ENCODE assay signal across 26 cellular contexts in genomic region chr6:65570340-65570739, GRCh38.
"Had no signal": no experiment of that assay in that cellular context is flagged by ENCODE, and none has a peak within 500 bp of the region (broad histone marks: within the 10 kb centered on the region; RNA-seq: fewer than 3 reads in every experiment).

No MANE protein-coding gene starts in this region.

- H3K27ac ChIP-seq: epithelial cell of prostate, esophagus muscularis mucosa, gastrocnemius medialis, heart right ventricle, left ventricle myocardium inferior, lower lobe of right lung, neutrophil, psoas muscle, right lobe of liver, suprapubic skin, thyroid gland had no signal

- H3K36me3 Mint-ChIP-seq: naive B cell; stimulated activated effector memory CD8-positive, alpha-beta T cell treated with anti-CD3 and anti-CD28 coated beads, Interleukin-12 subunit alpha, Interleukin-12 subunit beta, amount 100 ng/mL, for 72 hours; type B pancreatic cell had no signal

- ATAC-seq: effector memory CD8-positive, alpha-beta T cell; gastrocnemius medialis; heart right ventricle; lower lobe of right lung; psoas muscle; right lobe of liver; stimulated activated effector memory CD8-positive, alpha-beta T cell treated with anti-CD3 and anti-CD28 coated beads, Interleukin-12 subunit alpha, Interleukin-12 subunit beta, amount 100 ng/mL, for 72 hours; stimulated activated naive CD8-positive, alpha-beta T cell treated with anti-CD3 and anti-CD28 coated beads, Interleukin-15, Interleukin-2, amounts not matched to agents 100 U/mL and 50 U/mL, for 24 hours had no signal

- H3K9me3 Mint-ChIP-seq: nephron progenitor cell, type B pancreatic cell had no signal

- DNase-seq: effector memory CD8-positive, alpha-beta T cell; gastrocnemius medialis; heart right ventricle; hypothalamus; immature natural killer cell; left ventricle myocardium inferior; lower lobe of right lung; mesenchymal stem cell; naive B cell; nephron progenitor cell; psoas muscle; retina; right lobe of liver; stimulated activated CD4-positive, alpha-beta T cell treated with anti-CD3 and anti-CD28 coated beads, Interleukin-4, amount 100 ng/mL, for 1 hour; stimulated activated CD8-positive, alpha-beta memory T cell treated with anti-CD3 and anti-CD28 coated beads, Interleukin-4, amount 100 ng/mL, for 48 hours; stimulated activated naive CD8-positive, alpha-beta T cell treated with anti-CD3 and anti-CD28 coated beads, Interleukin-15, Interleukin-2, amounts not matched to agents 100 U/mL and 50 U/mL, for 24 hours; thyroid gland had no signal

- H3K4me1 Mint-ChIP-seq: immature natural killer cell; naive B cell; nephron progenitor cell; stimulated activated effector memory CD8-positive, alpha-beta T cell treated with anti-CD3 and anti-CD28 coated beads, Interleukin-12 subunit alpha, Interleukin-12 subunit beta, amount 100 ng/mL, for 72 hours had no signal

- FAIRE-seq: keratinocyte, urothelium cell line had no signal

- H3K4me3 ChIP-seq: esophagus muscularis mucosa, gastrocnemius medialis, heart right ventricle, left ventricle myocardium inferior, lower lobe of right lung, psoas muscle, right lobe of liver, suprapubic skin, thyroid gland had no signal

- H3K4me3 Mint-ChIP-seq: dendritic cell treated with granulocyte-macrophage colony-stimulating factor and Interleukin-4, amounts not matched to agents 40 ng/mL and 50 ng/mL, for 4 days; effector memory CD8-positive, alpha-beta T cell; immature natural killer cell; naive B cell; nephron progenitor cell; stimulated activated effector memory CD8-positive, alpha-beta T cell treated with anti-CD3 and anti-CD28 coated beads, Interleukin-12 subunit alpha, Interleukin-12 subunit beta, amount 100 ng/mL, for 72 hours; type B pancreatic cell had no signal

- H3K9me3 ChIP-seq: esophagus muscularis mucosa, gastrocnemius medialis, lower lobe of right lung, neutrophil, psoas muscle, right lobe of liver, suprapubic skin, thyroid gland had no signal

- H3K27me3 Mint-ChIP-seq: dendritic cell treated with granulocyte-macrophage colony-stimulating factor and Interleukin-4, amounts not matched to agents 40 ng/mL and 50 ng/mL, for 4 days; effector memory CD8-positive, alpha-beta T cell; naive B cell; type B pancreatic cell had no signal

- H3K4me1 ChIP-seq: esophagus muscularis mucosa, gastrocnemius medialis, heart right ventricle, left ventricle myocardium inferior, lower lobe of right lung, psoas muscle, right lobe of liver, suprapubic skin, thyroid gland had no signal

- H3K27ac Mint-ChIP-seq: dendritic cell treated with granulocyte-macrophage colony-stimulating factor and Interleukin-4, amounts not matched to agents 40 ng/mL and 50 ng/mL, for 4 days; effector memory CD8-positive, alpha-beta T cell; immature natural killer cell; nephron progenitor cell; stimulated activated effector memory CD8-positive, alpha-beta T cell treated with anti-CD3 and anti-CD28 coated beads, Interleukin-12 subunit alpha, Interleukin-12 subunit beta, amount 100 ng/mL, for 72 hours; type B pancreatic cell had no signal

- H3K27me3 ChIP-seq: esophagus muscularis mucosa, gastrocnemius medialis, heart right ventricle, neutrophil, right lobe of liver, suprapubic skin, thyroid gland had no signal

- H3K36me3 ChIP-seq: esophagus muscularis mucosa, gastrocnemius medialis, heart right ventricle, left ventricle myocardium inferior, lower lobe of right lung, neutrophil, right lobe of liver, suprapubic skin, thyroid gland had no signal
